9 cellular contexts compared by ENCODE assay signal in the genomic region with DNA sequence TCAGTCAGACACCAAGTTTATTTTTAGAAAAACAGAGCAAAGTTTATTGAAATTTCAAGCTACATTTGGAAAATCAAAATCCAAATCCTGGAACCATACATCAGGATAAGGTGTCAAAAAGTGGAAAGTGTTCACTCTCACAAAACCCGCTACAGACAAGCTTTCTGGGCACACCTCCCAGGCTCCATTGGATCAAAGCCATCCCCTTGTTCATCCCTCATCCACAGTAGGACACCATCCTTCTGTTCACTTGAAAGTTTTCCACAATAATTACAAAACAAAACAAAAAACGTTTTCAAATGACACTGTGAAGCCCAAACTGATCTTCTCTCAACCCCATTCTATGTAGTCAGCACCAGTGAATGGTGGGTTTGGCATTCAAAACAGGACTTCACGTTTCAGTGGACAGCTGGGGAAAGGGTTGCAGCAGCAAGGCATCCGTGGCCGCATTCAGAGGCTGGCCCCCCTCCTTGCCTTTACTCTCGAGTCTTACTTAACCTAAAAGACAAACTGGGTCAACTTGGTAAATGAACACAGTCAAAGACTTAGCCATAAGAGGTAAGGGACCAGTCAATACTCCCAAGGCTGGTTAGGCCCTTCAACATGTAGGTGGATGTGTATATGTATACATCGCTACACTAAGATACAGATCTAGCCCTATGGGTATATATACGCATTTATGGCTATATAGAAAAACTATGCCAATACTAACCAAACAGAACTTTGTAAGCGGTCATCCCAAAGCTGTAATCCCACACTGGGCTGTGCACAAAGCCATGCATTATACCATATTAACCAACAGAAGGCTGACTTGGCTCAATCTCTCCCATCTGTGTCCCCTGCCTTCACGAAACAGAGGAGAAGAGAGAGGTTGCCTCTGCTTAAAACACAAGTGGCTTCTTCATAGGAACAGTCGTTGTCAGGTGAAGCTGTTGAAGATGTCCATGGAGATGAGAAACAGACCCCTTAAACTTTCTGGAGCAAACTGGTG.
DNase-seq lines count a peak whose midpoint lies in the region; ATAC-seq and TF ChIP-seq lines count a peak whose summit lies in the region.
"Had no signal": no experiment of that assay in that cellular context is flagged by ENCODE, and none has a peak within 500 bp of the region (broad histone marks: within the 10 kb centered on the region; RNA-seq: fewer than 3 reads in every experiment).

No MANE protein-coding gene starts in this region.

- peak; percentile 13 for ATAC-seq in naive thymus-derived CD4-positive, alpha-beta T cell
- ATAC-seq in HG03439 (IDR thresholded peaks at IDR 0.05; ENCODE audit: unreplicated experiment): no peak

- intact Hi-C loops in dorsolateral prefrontal cortex (cut with DNase I): loop anchor here in 1 of 2 donors (5.0 kb wide), 1 partner anchor 36 kb away; no protein-coding TSS in a partner anchor
- intact Hi-C loops in naive thymus-derived CD4-positive, alpha-beta T cell (cut with micrococcal nuclease): no loop called here

- peaks cover 22 to 80% (median 68%) of the 10 kb centered on the region in 7 donors for H3K4me1 Mint-ChIP-seq in naive thymus-derived CD4-positive, alpha-beta T cell

- peaks cover 23 to 28% (median 28%) of the 10 kb centered on the region in 3 experiments for H3K36me3 ChIP-seq in naive thymus-derived CD4-positive, alpha-beta T cell (ENCODE audit: control insufficient read depth in 2 of 3, insufficient read depth in 3 of 3, low read length in 3 of 3)

- POLR2A ChIA-PET in naive thymus-derived CD4-positive, alpha-beta T cell (lab: Charles Lee): interaction anchor here (0.5 to 22.8 kb wide), 7 partner anchors 9 to 85 kb away, joined by 3 to 1138 read pairs (median 13); a partner anchor contains a TSS

- peak overlapping the region in 49 of 59 donors; percentile 0 to 80 (median 70) for H3K4me3 ChIP-seq in dorsolateral prefrontal cortex
- peak overlapping the region; percentile 97 for H3K4me3 ChIP-seq in naive thymus-derived CD4-positive, alpha-beta T cell (ENCODE audit: low read length)

- peak overlapping the region; percentile 97 to 100 (median 99) for H3K27ac Mint-ChIP-seq in naive thymus-derived CD4-positive, alpha-beta T cell

- H3K27me3 ChIP-seq in dorsolateral prefrontal cortex: peaks cover 0 to 87% (median 28%) of the 10 kb centered on the region in 45 donors
- H3K27me3 ChIP-seq in naive thymus-derived CD4-positive, alpha-beta T cell (ENCODE audit: control insufficient read depth in 2 of 2, insufficient read depth in 2 of 2, low read length in 2 of 2): no peaks in the 10 kb centered on the region

- CTCF ChIA-PET in naive thymus-derived CD4-positive, alpha-beta T cell (lab: Charles Lee): interaction anchor here (1.4 to 13.8 kb wide), 3 partner anchors 38 to 63 kb away, joined by 6 to 264 read pairs (median 62); a partner anchor contains a TSS

- H3K36me3 Mint-ChIP-seq in naive thymus-derived CD4-positive, alpha-beta T cell: peaks cover 0 to 32% (median 26%) of the 10 kb centered on the region in 5 donors

- peak overlapping the region in 51 of 59 donors; percentile 17 to 97 (median 90) for H3K27ac ChIP-seq in dorsolateral prefrontal cortex
- peak overlapping the region; percentile 100 for H3K27ac ChIP-seq in naive thymus-derived CD4-positive, alpha-beta T cell (ENCODE audit: low read depth, low read length)

- peaks cover 0 to 25% (median 0%) of the 10 kb centered on the region in 11 donors for H3K9me3 Mint-ChIP-seq in naive thymus-derived CD4-positive, alpha-beta T cell

- H3K9me3 ChIP-seq in naive thymus-derived CD4-positive, alpha-beta T cell (ENCODE audit: control insufficient read depth in 2 of 3, low read length in 3 of 3): no peaks in the 10 kb centered on the region

- peak; percentile 8 to 78 (median 38) for DNase-seq in stimulated activated naive CD4-positive, alpha-beta T cell (lab: John Stamatoyannopoulos, UW)
- no peak for DNase-seq in stimulated activated naive CD4-positive, alpha-beta T cell treated with Interleukin-2 at 50 U/mL for 16 hours (lab: John Stamatoyannopoulos, UW)
- peak in 1 of 10 donors; percentile 68 for DNase-seq in dorsolateral prefrontal cortex
- DNase-seq in naive thymus-derived CD4-positive, alpha-beta T cell: peak in 8 of 9 donors; percentile 17 to 62 (median 48)
- no peak for DNase-seq in NCI-H748 (lab: John Stamatoyannopoulos, UW; ENCODE audit: unreplicated experiment)
- no peak for DNase-seq in Kasumi-1 (lab: John Stamatoyannopoulos, UW)
- no peak for DNase-seq in nucleus accumbens (lab: John Stamatoyannopoulos, UW)
- DNase-seq: DMS153 had no signal

- no peak for TF ChIP-seq CTCF in dorsolateral prefrontal cortex (IDR thresholded peaks at IDR 0.05 in 54 of 56, conservative IDR thresholded peaks at IDR 0.05 in 2 of 56; ENCODE audit: low read depth in 1 of 56, partially characterized antibody in 56 of 56)

- H3K27me3 Mint-ChIP-seq in naive thymus-derived CD4-positive, alpha-beta T cell: peaks cover 0 to 3% (median 0%) of the 10 kb centered on the region in 5 donors

- peak overlapping the region; percentile 42 to 97 (median 92) for H3K4me3 Mint-ChIP-seq in naive thymus-derived CD4-positive, alpha-beta T cell

- H3K4me1 ChIP-seq in naive thymus-derived CD4-positive, alpha-beta T cell (ENCODE audit: control insufficient read depth in 2 of 2, insufficient read depth in 2 of 2, low read length in 2 of 2): peaks cover 53 to 54% of the 10 kb centered on the region in 2 donors

Comparison
In these comparisons a context has a peak if more than half of its experiments do, and no peak if none do; other contexts are left out.
1. DNase-seq: peak in stimulated activated naive CD4-positive, alpha-beta T cell (6 of 6) and naive thymus-derived CD4-positive, alpha-beta T cell (8 of 9); none in stimulated activated naive CD4-positive, alpha-beta T cell treated with Interleukin-2 at 50 U/mL for 16 hours (single experiment), NCI-H748 (single experiment), Kasumi-1 (0 of 2) and nucleus accumbens (0 of 56).